8 cellular contexts compared by ENCODE assay signal in genomic region chr12:56521590-56522371, GRCh38. TPM values are rescaled to one million over a fixed set of nuclear protein-coding genes. Genes with fewer than 3 reads are reported as not detected.
A peak's percentile ranks its signal among the peaks of the same experiment; 100 is the strongest.
DNase-seq lines count a peak whose midpoint lies in the region; ATAC-seq and TF ChIP-seq lines count a peak whose summit lies in the region.

Gene RBMS2 (plus strand): TSS chr12:56521820. CDS start chr12:56522024, 204 bp downstream.

- peak in 1 of 5 experiments; percentile 23 for TF ChIP-seq CTCF in tibial nerve (IDR thresholded peaks at IDR 0.05)

- in situ Hi-C loops in G401 (cut with HindIII; ENCODE audit: low sequenced_read_pairs) = no loop called here
- in situ Hi-C loops in KBM-7 (cut with MboI; ENCODE audit: low pct_unique_long_range_greater_than_20kb, low sequenced_read_pairs) = no loop called here

- no peaks in the 10 kb centered on the region for H3K27me3 Mint-ChIP-seq in natural killer cell treated with Interleukin-12 subunit alpha and Interleukin-12 subunit beta and Interleukin-15 and Interleukin-18, amount 100 ng/mL, for 72 hours

- H3K27ac ChIP-seq in tibial nerve = peak within 1 kb of the TSS; percentile 81 to 97 (median 92)

- H3K27me3 ChIP-seq in tibial nerve = no peaks in the 10 kb centered on the region

- peak within 1 kb of the TSS; percentile 80 for H3K4me3 Mint-ChIP-seq in natural killer cell treated with Interleukin-12 subunit alpha and Interleukin-12 subunit beta and Interleukin-15 and Interleukin-18, amount 100 ng/mL, for 72 hours

- peaks cover 21 to 30% of the 10 kb centered on the region in 2 donors for H3K4me1 Mint-ChIP-seq in natural killer cell treated with Interleukin-12 subunit alpha and Interleukin-12 subunit beta and Interleukin-15 and Interleukin-18, amount 100 ng/mL, for 72 hours (ENCODE audit: low read depth in 2 of 2)

- peak; percentile 73 to 92 for ATAC-seq in activated naive CD4-positive, alpha-beta T cell treated with anti-CD3 and anti-CD28 coated beads, Interleukin-2, amount 50 U/mL, for 72 hours
- ATAC-seq in natural killer cell treated with Interleukin-12 subunit alpha and Interleukin-12 subunit beta and Interleukin-15 and Interleukin-18, amount 100 ng/mL, for 72 hours = peak; percentile 63 to 77
- ATAC-seq in HG02885 (IDR thresholded peaks at IDR 0.05; ENCODE audit: poor library complexity, unreplicated experiment) = no peak

- no peaks in the 10 kb centered on the region for H3K9me3 Mint-ChIP-seq in activated naive CD4-positive, alpha-beta T cell treated with anti-CD3 and anti-CD28 coated beads, Interleukin-2, amount 50 U/mL, for 72 hours
- no peaks in the 10 kb centered on the region for H3K9me3 Mint-ChIP-seq in natural killer cell treated with Interleukin-12 subunit alpha and Interleukin-12 subunit beta and Interleukin-15 and Interleukin-18, amount 100 ng/mL, for 72 hours

- no peaks in the 10 kb centered on the region for H3K36me3 Mint-ChIP-seq in activated naive CD4-positive, alpha-beta T cell treated with anti-CD3 and anti-CD28 coated beads, Interleukin-2, amount 50 U/mL, for 72 hours
- H3K36me3 Mint-ChIP-seq in natural killer cell treated with Interleukin-12 subunit alpha and Interleukin-12 subunit beta and Interleukin-15 and Interleukin-18, amount 100 ng/mL, for 72 hours = no peaks in the 10 kb centered on the region

- peaks cover 0 to 73% (median 14%) of the 10 kb centered on the region in 4 donors for H3K4me1 ChIP-seq in tibial nerve

- TF ChIP-seq POLR2A in tibial nerve (IDR thresholded peaks at IDR 0.05) = peak in 1 of 2 donors; percentile 59

- no peaks in the 10 kb centered on the region for H3K9me3 ChIP-seq in tibial nerve

- no peaks in the 10 kb centered on the region for H3K36me3 ChIP-seq in tibial nerve

- peak; percentile 92 for DNase-seq in G401 (ENCODE audit: low spot score)
- peak; percentile 79 for DNase-seq in KBM-7
- DNase-seq in RPMI8226 = peak; percentile 42
- DNase-seq in activated naive CD4-positive, alpha-beta T cell treated with anti-CD3 and anti-CD28 coated beads, Interleukin-2, amount 50 U/mL, for 72 hours (ENCODE audit: low spot score in 2 of 2) = peak in 1 of 2 donors; percentile 14
- peak; percentile 89 for DNase-seq in foreskin melanocyte
- DNase-seq in natural killer cell treated with Interleukin-12 subunit alpha and Interleukin-12 subunit beta and Interleukin-15 and Interleukin-18, amount 100 ng/mL, for 72 hours (ENCODE audit: low spot score) = no peak
- peak; percentile 68 to 84 for DNase-seq in tibial nerve (ENCODE audit: low spot score in 2 of 2)

- 0 to 2% methylated on average over 15 of the region's 15 CpGs for WGBS in tibial nerve, 2 donors

- peak; percentile 26 to 76 for TF ChIP-seq EP300 in tibial nerve (IDR thresholded peaks at IDR 0.05)

- H3K4me3 ChIP-seq in tibial nerve = peak within 1 kb of the TSS; percentile 40 to 67 (median 48)

- peak within 1 kb of the TSS; percentile 40 to 82 for H3K27ac Mint-ChIP-seq in activated naive CD4-positive, alpha-beta T cell treated with anti-CD3 and anti-CD28 coated beads, Interleukin-2, amount 50 U/mL, for 72 hours
- H3K27ac Mint-ChIP-seq in natural killer cell treated with Interleukin-12 subunit alpha and Interleukin-12 subunit beta and Interleukin-15 and Interleukin-18, amount 100 ng/mL, for 72 hours = peak within 1 kb of the TSS; percentile 33 to 50

RNA-seq across cellular contexts. Expression of gene RBMS2, which starts in this region (rescaled TPM):
- 3.4 and 3.8 TPM in 2 replicates for total RNA-seq in G401 (2014; rRNA removed; shearing (Covaris generic))
- 1 to 10 TPM; 2.5 to 6.2 TPM for total RNA-seq in activated naive CD4-positive, alpha-beta T cell treated with anti-CD3 and anti-CD28 coated beads, Interleukin-2, amount 50 U/mL, for 72 hours
- 1 to 10 TPM; 1.5 to 2.9 TPM for total RNA-seq in natural killer cell treated with Interleukin-12 subunit alpha and Interleukin-12 subunit beta and Interleukin-15 and Interleukin-18, amount 100 ng/mL, for 72 hours
- 10 to 100 TPM; 22.8 to 39.0 (median 31.8) TPM for total RNA-seq in tibial nerve
